ENCODE assay signal across 16 cellular contexts in genomic region chr3:102525624-102526023, GRCh38.
DNase-seq lines count a peak whose midpoint lies in the region; ATAC-seq and FAIRE-seq lines count a peak whose summit lies in the region.
"Had no signal": no experiment of that assay in that cellular context is flagged by ENCODE, and none has a peak within 500 bp of the region (broad histone marks: within the 10 kb centered on the region; RNA-seq: fewer than 3 reads in every experiment).

No MANE protein-coding gene starts in this region.

- peak; percentile 53 for ATAC-seq in GM18520 (IDR thresholded peaks at IDR 0.05; ENCODE audit: unreplicated experiment)
- peak; percentile 73 for ATAC-seq in GM21619 (IDR thresholded peaks at IDR 0.05; ENCODE audit: unreplicated experiment)
- ATAC-seq in HG03135 (IDR thresholded peaks at IDR 0.05; ENCODE audit: unreplicated experiment) = peak; percentile 60
- ATAC-seq: activated CD8-positive, alpha-beta memory T cell treated with anti-CD3 and anti-CD28 coated beads, Interleukin-2, amount 10 ng/mL, durations not matched to agents 7 days and 5 days had no signal

- FAIRE-seq in RCC 7860 (lab: Jason Lieb, UNC) = no peak
- FAIRE-seq: endometrium had no signal

- DNase-seq in OCI-M1 (lab: John Stamatoyannopoulos, UW) = peak; percentile 4
- DNase-seq in activated T-cell treated with anti-CD3 and anti-CD28 coated beads for 4 hours = no peak
- DNase-seq in NCI-H2227 treated with DMSO at 0.1 percent for 48 hours (lab: John Stamatoyannopoulos, UW) = no peak
- no peak for DNase-seq in RCC 7860 (ENCODE audit: low spot score)
- DNase-seq in inferior parietal cortex (ENCODE audit: extremely low spot score) = no peak
- DNase-seq: activated CD8-positive, alpha-beta memory T cell treated with anti-CD3 and anti-CD28 coated beads, Interleukin-2, amount 10 ng/mL, durations not matched to agents 7 days and 5 days; CD4-positive, alpha-beta T cell; Karpas-422; NCI-H2029 treated with DMSO at 0.1 percent for 48 hours; NCI-H774; occipital lobe; testis had no signal
